Comparison of ENCODE assay signal across 11 cellular contexts in the genomic region with DNA sequence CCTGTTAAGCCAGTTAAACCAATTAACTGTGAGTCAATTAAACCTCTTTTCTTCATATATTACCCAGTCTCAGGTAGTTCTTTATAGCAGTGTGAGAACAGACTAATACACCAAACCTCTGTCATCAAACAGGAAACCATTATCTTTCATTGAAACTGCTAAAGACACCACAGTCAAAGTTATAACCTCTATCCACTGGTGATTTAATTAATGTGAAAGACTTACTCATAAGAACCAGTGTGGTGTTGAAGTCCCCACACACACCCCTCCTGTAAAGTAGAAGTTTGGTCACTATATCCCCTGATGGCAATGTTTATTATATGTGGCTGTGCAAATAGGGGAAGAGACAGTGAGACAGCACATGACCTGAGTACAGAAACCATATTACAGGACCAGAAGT.
"Had no signal": no experiment of that assay in that cellular context is flagged by ENCODE, and none has a peak within 500 bp of the region (broad histone marks: within the 10 kb centered on the region; RNA-seq: fewer than 3 reads in every experiment).

No MANE protein-coding gene starts in this region.

- H3K4me3 ChIP-seq: GM23248, GM23338, HAP-1 had no signal

- ATAC-seq: GM23338, HCT116 had no signal

- H3K36me3 ChIP-seq: HAP-1 had no signal

- H3K4me2 ChIP-seq: GM23338 had no signal

- H3K4me3 Mint-ChIP-seq: GM23338, H9, HFFc6 had no signal

- DNase-seq: GM23248, GOT3, H7, H9, HCEC 1CT, HFFc6 had no signal

- H3K27ac Mint-ChIP-seq: GM23338, H9, HFFc6 had no signal

- H3K4me1 ChIP-seq: HAP-1 had no signal

- FAIRE-seq: H1, H54 had no signal

- H3K27ac ChIP-seq: GM23248 had no signal

- H3K9ac ChIP-seq: GM23248 had no signal
